ENCODE assay signal across 8 cellular contexts in the genomic region with DNA sequence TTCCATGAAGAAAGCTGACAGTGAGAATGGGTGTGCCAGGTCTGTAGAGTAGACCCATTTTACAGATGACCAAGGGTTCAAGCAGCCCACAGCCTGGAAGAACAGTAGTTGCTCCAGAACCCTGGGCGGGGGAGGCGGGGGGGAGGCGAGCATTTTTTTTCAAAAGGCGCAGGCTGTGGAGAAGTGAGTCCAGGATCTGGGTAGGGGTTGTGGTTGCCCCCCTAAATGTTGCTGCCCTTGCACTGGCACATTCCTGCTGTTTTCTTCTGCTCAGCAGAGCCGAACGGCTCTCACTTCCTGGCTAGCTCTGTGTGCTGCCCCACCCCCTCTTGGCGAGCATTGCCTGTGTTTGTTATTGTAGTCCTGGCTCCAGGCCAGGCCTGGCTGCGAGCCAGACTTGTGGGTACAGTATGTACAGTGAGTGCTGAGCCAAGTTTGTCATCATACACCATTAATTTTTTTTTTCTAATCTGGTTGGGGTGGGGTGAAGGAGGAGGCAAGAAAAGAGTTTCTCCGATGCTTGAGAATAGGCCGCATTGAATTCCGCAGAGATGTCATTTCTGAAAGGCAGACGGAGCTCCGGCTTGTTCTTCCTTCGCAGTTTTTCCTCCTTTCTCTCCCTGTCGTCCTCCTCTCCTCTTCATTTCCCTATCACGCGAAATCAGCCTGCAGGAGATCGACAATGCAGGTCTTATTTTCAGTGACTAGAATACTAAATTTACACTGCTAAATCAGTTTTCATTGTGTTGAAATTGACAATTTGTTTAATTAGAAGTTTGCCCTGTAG.
DNase-seq lines count a peak whose midpoint lies in the region; ATAC-seq lines count a peak whose summit lies in the region.

No MANE protein-coding gene starts in this region.

- ATAC-seq in HG03159 (IDR thresholded peaks at IDR 0.05; ENCODE audit: unreplicated experiment) (peak; percentile 67), GM19455 (IDR thresholded peaks at IDR 0.05; ENCODE audit: unreplicated experiment) (no peak)

- H3K27ac ChIP-seq in layer of hippocampus (ENCODE audit: low read depth, low read length), result peak overlapping the region; percentile 99

- no peaks in the 10 kb centered on the region for H3K27me3 ChIP-seq in layer of hippocampus (ENCODE audit: control insufficient read depth, insufficient read depth, low read length)

- peak; percentile 91 for DNase-seq in EL
- peak; percentile 94 for DNase-seq in NCI-H345 treated with DMSO at 0.1 percent for 48 hours (lab: John Stamatoyannopoulos, UW; ENCODE audit: unreplicated experiment)
- peak; percentile 90 to 92 for DNase-seq in activated CD4-positive, alpha-beta T cell treated with anti-CD3 and anti-CD28 coated beads for 4 hours
- peak; percentile 84 for DNase-seq in cerebellum (ENCODE audit: low spot score)
- DNase-seq in stimulated activated CD4-positive, alpha-beta T cell treated with anti-CD3 and anti-CD28 coated beads, Interleukin-1b, Interleukin-23, amount 100 ng/mL, for 1 hour (ENCODE audit: low read depth in 2 of 2), result peak; percentile 72 to 94
